Comparison of ENCODE assay signal across 8 cellular contexts in the genomic region with DNA sequence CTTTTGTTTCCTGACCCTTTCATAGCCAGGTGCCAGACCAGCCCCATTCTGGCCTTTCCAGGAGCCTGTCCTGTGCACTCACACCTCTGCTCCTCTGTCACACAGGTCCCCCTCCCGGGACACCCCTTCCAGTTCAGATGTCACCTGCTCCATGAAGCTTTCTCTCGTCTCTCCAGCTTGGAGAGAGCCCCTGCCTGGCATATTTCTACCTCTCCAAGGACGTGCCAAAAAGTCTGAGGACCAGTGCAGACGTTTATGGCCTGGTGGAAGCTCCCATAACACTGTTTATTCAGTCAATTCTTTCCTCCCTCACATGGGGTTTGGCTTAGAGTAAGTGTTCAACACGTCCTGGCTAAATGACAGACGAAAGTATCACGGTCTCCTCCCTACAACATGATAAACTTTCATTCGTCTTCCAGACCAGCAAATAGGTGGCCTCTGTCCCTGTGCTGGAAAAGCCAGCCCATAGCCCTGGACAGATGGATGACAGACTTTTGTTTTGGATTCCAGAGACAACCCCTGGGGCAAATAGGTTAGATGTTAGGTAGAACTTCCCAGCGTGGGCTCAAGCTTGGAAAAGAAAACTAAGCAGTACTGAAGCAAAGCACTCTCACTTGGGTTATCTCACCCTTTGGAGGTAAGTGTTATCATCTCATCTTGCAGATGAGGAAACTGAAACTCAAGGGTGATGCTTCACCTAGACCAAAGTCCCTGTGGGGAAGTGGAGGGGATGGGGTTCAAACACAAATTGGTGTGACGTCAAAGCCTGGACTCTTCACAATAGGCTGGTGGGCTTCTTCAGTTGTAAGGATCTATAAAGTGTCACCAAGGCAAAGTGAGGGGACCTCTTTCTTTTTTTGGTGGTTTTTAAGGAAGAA. TPM values are rescaled to one million over a fixed set of nuclear protein-coding genes. Genes with fewer than 3 reads are reported as not detected.
DNase-seq lines count a peak whose midpoint lies in the region; ATAC-seq, FAIRE-seq and TF ChIP-seq lines count a peak whose summit lies in the region.

No MANE protein-coding gene starts in this region.

- CTCF ChIA-PET in HEK293T (lab: Yijun Ruan, JAX), result interaction anchor here (0.5 kb wide), 1 partner anchor 57 kb away, joined by 3 read pairs; no protein-coding TSS in a partner anchor

- 38 to 43% methylated on average over 9 to 10 of the region's 10 CpGs for WGBS in esophagus squamous epithelium, 2 donors
- WGBS in small intestine, 3 donors, result 27 to 29% (median 28%) methylated on average over 10 of the region's 10 CpGs

- H3K9me3 ChIP-seq in Peyer's patch, result no peaks in the 10 kb centered on the region
- H3K9me3 ChIP-seq in esophagus squamous epithelium, result no peaks in the 10 kb centered on the region
- no peaks in the 10 kb centered on the region for H3K9me3 ChIP-seq in small intestine (ENCODE audit: control insufficient read depth, low read depth)

- H3K4me3 ChIP-seq in Peyer's patch (peak overlapping the region in 3 of 4 donors; percentile 86 to 100 (median 87)), esophagus squamous epithelium (peak overlapping the region in 3 of 4 donors; percentile 66 to 100 (median 84)), small intestine (ENCODE audit: low read depth in 1 of 2, low read length in 2 of 2) (peak overlapping the region in 1 of 2 donors; percentile 79)

- H3K36me3 ChIP-seq in Peyer's patch (no peaks in the 10 kb centered on the region), esophagus squamous epithelium (no peaks in the 10 kb centered on the region), small intestine (ENCODE audit: control insufficient read depth in 2 of 2, insufficient read depth in 2 of 2, low read length in 2 of 2) (no peaks in the 10 kb centered on the region)

- intact Hi-C loops in esophagus squamous epithelium (cut with DNase I), result no loop called here

- DNase-seq in GM10266 (ENCODE audit: extremely low spot score), result peak; percentile 72
- DNase-seq in Peyer's patch, result no peak
- no peak for DNase-seq in esophagus squamous epithelium (lab: John Stamatoyannopoulos, UW)
- DNase-seq in small intestine, result peak; percentile 57
- DNase-seq in HEK293T (ENCODE audit: extremely low spot score), result no peak
- no peak for DNase-seq in NCI-H2196 (lab: John Stamatoyannopoulos, UW; ENCODE audit: unreplicated experiment)
- DNase-seq in AG08395 (ENCODE audit: low spot score), result no peak

- POLR2A ChIA-PET in HEK293T (lab: Yijun Ruan, JAX), result interaction anchor here (0.9 kb wide), 1 partner anchor 10 kb away, joined by 3 read pairs; no protein-coding TSS in a partner anchor

- no peak for ATAC-seq in HG02970 (IDR thresholded peaks at IDR 0.05; ENCODE audit: low FRiP score, unreplicated experiment)

- H3K4me1 ChIP-seq in Peyer's patch (peaks cover 7 to 70% (median 26%) of the 10 kb centered on the region in 4 donors), esophagus squamous epithelium (peaks cover 26 to 81% (median 61%) of the 10 kb centered on the region in 3 donors), small intestine (ENCODE audit: control insufficient read depth in 2 of 2, insufficient read depth in 1 of 2, low read depth in 1 of 2, low read length in 1 of 2) (peaks cover 16 to 29% of the 10 kb centered on the region in 2 donors)

- FAIRE-seq in small intestine (lab: Jason Lieb, UNC), result no peak

- TF ChIP-seq CTCF in GM10266 (IDR thresholded peaks at IDR 0.05; ENCODE audit: control insufficient read depth, insufficient read depth, low read depth, missing control alignments) (no peak), Peyer's patch (IDR thresholded peaks at IDR 0.05) (no peak), esophagus squamous epithelium (IDR thresholded peaks at IDR 0.05) (no peak)

- H3K27me3 ChIP-seq in Peyer's patch (no peaks in the 10 kb centered on the region), esophagus squamous epithelium (peaks cover 0 to 10% (median 0%) of the 10 kb centered on the region in 4 donors), small intestine (ENCODE audit: control insufficient read depth in 2 of 2, insufficient read depth in 2 of 2, low read length in 2 of 2) (no peaks in the 10 kb centered on the region)

- H3K27ac ChIP-seq in Peyer's patch, result peak overlapping the region; percentile 86 to 96 (median 92)
- peak overlapping the region; percentile 85 to 93 (median 91) for H3K27ac ChIP-seq in esophagus squamous epithelium
- H3K27ac ChIP-seq in small intestine (ENCODE audit: low read depth in 1 of 2, low read length in 1 of 2), result peak overlapping the region; percentile 15 to 90

- TF ChIP-seq POLR2A in Peyer's patch (IDR thresholded peaks at IDR 0.05), result no peak
- no peak for TF ChIP-seq POLR2A in esophagus squamous epithelium (IDR thresholded peaks at IDR 0.05)

TF ChIP-seq in HEK293T, 16 proteins besides CTCF, POLR2A, EP300 and RAD21:
- TF ChIP-seq SUZ12 (IDR thresholded peaks at IDR 0.05) (no peak), FOXK2 (IDR thresholded peaks at IDR 0.05) (no peak), ARNT (IDR thresholded peaks at IDR 0.05) (no peak), FOXA1 (IDR thresholded peaks at IDR 0.05) (no peak), ZNF384 (IDR thresholded peaks at IDR 0.05) (no peak), BHLHE40 (IDR thresholded peaks at IDR 0.05; ENCODE audit: borderline replicate concordance) (no peak), CTBP1 (IDR thresholded peaks at IDR 0.05; ENCODE audit: borderline replicate concordance) (no peak), L3MBTL2 (conservative IDR thresholded peaks at IDR 0.05) (no peak), LEF1 (IDR thresholded peaks at IDR 0.05; ENCODE audit: borderline replicate concordance) (no peak), HDGF (IDR thresholded peaks at IDR 0.05; ENCODE audit: borderline replicate concordance) (no peak), TARDBP (IDR thresholded peaks at IDR 0.05) (no peak), ELF4 (IDR thresholded peaks at IDR 0.05) (no peak), FOXM1 (IDR thresholded peaks at IDR 0.05; ENCODE audit: borderline replicate concordance) (no peak), SP1 (IDR thresholded peaks at IDR 0.05) (no peak), NFRKB (IDR thresholded peaks at IDR 0.05) (no peak), PKNOX1 (IDR thresholded peaks at IDR 0.05) (no peak)

RNA-seq across cellular contexts. Expression of gene ECE1, which starts 52.9 kb away (rescaled TPM):
- total RNA-seq in Peyer's patch (100 to 1,000 TPM; 105 to 122 (median 112) TPM), esophagus squamous epithelium (10 to 100 TPM; 11.3 to 42.2 (median 24.1) TPM)
- polyA plus RNA-seq in small intestine, result 10 to 100 TPM; 20.8 to 58.1 (median 22.7) TPM

Comparison
In these comparisons a context has a peak if more than half of its experiments do, and no peak if none do; other contexts are left out.
1. DNase-seq: peak in GM10266 (single experiment) and small intestine (single experiment); none in Peyer's patch (0 of 3), esophagus squamous epithelium (single experiment), HEK293T (single experiment), NCI-H2196 (single experiment) and AG08395 (single experiment).
2. Peak in every context shown above with its lines, with median percentiles within 50 percentile points of each other: H3K27ac ChIP-seq.